8 cellular contexts compared by ENCODE assay signal in genomic region chr17:56592487-56593072, GRCh38. TPM values are rescaled to one million over a fixed set of nuclear protein-coding genes. Genes with fewer than 3 reads are reported as not detected.
DNase-seq lines count a peak whose midpoint lies in the region; ATAC-seq and TF ChIP-seq lines count a peak whose summit lies in the region.

No MANE protein-coding gene starts in this region.

- no peak overlapping the region; a peak in 1 of 4 replicates for H4K8ac ChIP-seq in IMR-90 (ENCODE audit: low read depth in 2 of 2, low read length in 2 of 2)

- TF ChIP-seq POLR2A in IMR-90 (IDR thresholded peaks at IDR 0.05; ENCODE audit: low read depth, low read length) = 0 out of 2 replicates have a peak, but pooled peaks have one; percentile 45
- no peak for TF ChIP-seq POLR2A in uterus (IDR thresholded peaks at IDR 0.05)

- DNase-seq in IMR-90 (peak; percentile 39), SK-N-DZ (ENCODE audit: low spot score) (peak; percentile 50), left cardiac atrium (peak; percentile 63), pons (ENCODE audit: low spot score) (peak; percentile 28), uterus (peak; percentile 18 to 47)
- peak; percentile 84 for DNase-seq in activated naive CD8-positive, alpha-beta T cell treated with anti-CD3 and anti-CD28 coated beads for 36 hours

- H3K23ac ChIP-seq in IMR-90 (ENCODE audit: low read depth, low read length) = peak overlapping the region; percentile 71; the same call in 1 of the 2 replicates

- H3K56ac ChIP-seq in IMR-90 (ENCODE audit: extremely low read depth, insufficient read depth, low read length) = no peak overlapping the region

- 0% methylated on average over 19 of the region's 43 CpGs; no CpG with 5 or more reads in 1 of the 2 experiments for WGBS in IMR-90 (ENCODE audit: extremely low coverage in 2 of 2, insufficient read length in 1 of 2), 2 experiments

- H2AFZ ChIP-seq in IMR-90 (replicated peaks; ENCODE audit: low read length, poor library complexity) = peak overlapping the region; percentile 90

- H3K4me3 ChIP-seq in BLaER1 (peak overlapping the region; percentile 94), IMR-90 (ENCODE audit: insufficient read depth, low read depth, low read length) (peak overlapping the region; percentile 57), uterus (peak overlapping the region; percentile 22 to 39)

- H3K4me2 ChIP-seq in BLaER1 (peak overlapping the region; percentile 76), IMR-90 (ENCODE audit: low read depth, low read length) (peak overlapping the region; percentile 98)

- peak overlapping the region; percentile 64 for H3K27ac ChIP-seq in BLaER1
- H3K27ac ChIP-seq in IMR-90 (ENCODE audit: insufficient read depth, low read length) = no peak overlapping the region
- no peak overlapping the region for H3K27ac ChIP-seq in uterus

- H2BK120ac ChIP-seq in IMR-90 (ENCODE audit: low read depth, low read length) = peak overlapping the region; percentile 73; the same call in 1 of the 2 replicates

- H3K27me3 ChIP-seq in BLaER1 (no peaks in the 10 kb centered on the region; the same call in 1 of the 2 replicates), IMR-90 (ENCODE audit: control insufficient read depth, insufficient read depth, low read length) (peaks cover 31% of the 10 kb centered on the region), uterus (peaks cover 9 to 35% of the 10 kb centered on the region in 2 donors)

- H3K27ac Mint-ChIP-seq in activated naive CD8-positive, alpha-beta T cell treated with anti-CD3 and anti-CD28 coated beads for 36 hours = no peak overlapping the region

- TF ChIP-seq CTCF in IMR-90 (conservative IDR thresholded peaks at IDR 0.05; ENCODE audit: low read depth, low read length) (peak; percentile 95), uterus (IDR thresholded peaks at IDR 0.05) (peak; percentile 56 to 96 (median 92))

- H3K4me3 Mint-ChIP-seq in activated naive CD8-positive, alpha-beta T cell treated with anti-CD3 and anti-CD28 coated beads for 36 hours = peak overlapping the region; percentile 78

- intact Hi-C loops in IMR-90 (cut with micrococcal nuclease) (loop anchor here (1.0 to 10.0 kb wide), 9 partner anchors 87 to 748 kb away; partner anchors contain the start of genes C17orf67, COIL and DGKE), left cardiac atrium (cut with DNase I) (loop anchor here (1.0 to 5.0 kb wide), 3 partner anchors 123 to 188 kb away; no protein-coding TSS in a partner anchor), uterus (cut with DNase I; ENCODE audit: low total_unique reads) (loop anchor here (10.0 kb wide), 1 partner anchor 122 kb away; no protein-coding TSS in a partner anchor)

- no peaks in the 10 kb centered on the region for H3K36me3 Mint-ChIP-seq in activated naive CD8-positive, alpha-beta T cell treated with anti-CD3 and anti-CD28 coated beads for 36 hours

- dilution Hi-C loops in IMR-90 (cut with HindIII; ENCODE audit: low sequenced_read_pairs, unreplicated experiment) = no loop called here

- no peaks in the 10 kb centered on the region for H3K9me1 ChIP-seq in IMR-90 (ENCODE audit: insufficient read depth, low read length)

- no peak overlapping the region; the same call in 1 of the 2 replicates for H3K4ac ChIP-seq in IMR-90 (ENCODE audit: low read depth, low read length)

- in situ Hi-C loops in IMR-90 (cut with MboI; ENCODE audit: low sequenced_read_pairs) = loop anchor here (5.0 to 25.0 kb wide), 3 partner anchors 120 to 345 kb away; no protein-coding TSS in a partner anchor

- CTCF ChIA-PET in IMR-90 (lab: Yijun Ruan, JAX) = interaction anchor here (0.8 to 5.4 kb wide), 5 partner anchors 10 to 187 kb away, joined by 3 to 27 read pairs (median 4); no protein-coding TSS in a partner anchor

- H2BK20ac ChIP-seq in IMR-90 (ENCODE audit: low read depth, low read length) = peak overlapping the region; percentile 34; the same call in 1 of the 2 replicates

- H3K4me1 ChIP-seq in BLaER1 = peaks cover 32% of the 10 kb centered on the region
- H3K4me1 ChIP-seq in IMR-90 (ENCODE audit: control insufficient read depth, insufficient read depth, low read length) = peaks cover 6% of the 10 kb centered on the region
- peaks cover 0 to 28% of the 10 kb centered on the region in 2 donors for H3K4me1 ChIP-seq in uterus

- peak; percentile 92 for TF ChIP-seq RAD21 in IMR-90 (IDR thresholded peaks at IDR 0.05; ENCODE audit: low read length)

- no peak overlapping the region; the same call in 1 of the 3 replicates for H2BK15ac ChIP-seq in IMR-90 (ENCODE audit: low read depth, low read length)

- H4K91ac ChIP-seq in IMR-90 (ENCODE audit: insufficient read depth, low read depth, low read length) = no peak overlapping the region; the same call in 1 of the 2 replicates

- H3K27me3 Mint-ChIP-seq in activated naive CD8-positive, alpha-beta T cell treated with anti-CD3 and anti-CD28 coated beads for 36 hours = peaks cover 9% of the 10 kb centered on the region

- BruUV-seq in IMR-90 (replicated peaks; lab: Mats Ljungman, UMichigan) = no TSS peak

- H3K9ac ChIP-seq in BLaER1 (peak overlapping the region; percentile 91), IMR-90 (ENCODE audit: low read depth, low read length) (0 out of 2 replicates have a peak overlapping the region, but pooled peaks have one; percentile 25)

- no peak overlapping the region for H3K18ac ChIP-seq in IMR-90 (ENCODE audit: low read depth, low read length)

- peaks cover 14% of the 10 kb centered on the region for H3K4me1 Mint-ChIP-seq in activated naive CD8-positive, alpha-beta T cell treated with anti-CD3 and anti-CD28 coated beads for 36 hours

- no peaks in the 10 kb centered on the region for H3K9me3 Mint-ChIP-seq in activated naive CD8-positive, alpha-beta T cell treated with anti-CD3 and anti-CD28 coated beads for 36 hours

- ATAC-seq in GM19372 (IDR thresholded peaks at IDR 0.05; ENCODE audit: low read depth, unreplicated experiment) (peak; percentile 50), IMR-90 (ENCODE audit: low read depth) (peak; percentile 53), left cardiac atrium (peak; percentile 79 to 81)

- H3K36me3 ChIP-seq in BLaER1 (no peaks in the 10 kb centered on the region), IMR-90 (ENCODE audit: control insufficient read depth, insufficient read depth, low read length) (no peaks in the 10 kb centered on the region), uterus (no peaks in the 10 kb centered on the region)

- H3K9me3 ChIP-seq in BLaER1 = no peaks in the 10 kb centered on the region
- H3K9me3 ChIP-seq in IMR-90 (ENCODE audit: control insufficient read depth, insufficient read depth, low read length) = no peaks in the 10 kb centered on the region
- no peaks in the 10 kb centered on the region for H3K9me3 ChIP-seq in uterus

- H4K20me1 ChIP-seq in BLaER1 (peaks cover 9% of the 10 kb centered on the region; the same call in 1 of the 2 replicates), IMR-90 (ENCODE audit: insufficient read depth, low read length) (no peaks in the 10 kb centered on the region)

- H3K14ac ChIP-seq in IMR-90 (replicated peaks; ENCODE audit: low read depth, low read length) = no peak overlapping the region

- H2AK9ac ChIP-seq in IMR-90 (replicated peaks; ENCODE audit: low read depth, low read length, poor library complexity) = peak overlapping the region; percentile 84

- 0 out of 4 replicates have a peak, but pooled peaks cover 0 to 10% of the 10 kb centered on the region in 2 experiments for H3K79me1 ChIP-seq in IMR-90 (ENCODE audit: low read depth in 1 of 2, low read length in 2 of 2)

- H4K5ac ChIP-seq in IMR-90 (ENCODE audit: low read depth, low read length) = no peak overlapping the region

- POLR2A ChIA-PET in IMR-90 (lab: Charles Lee; ENCODE audit: unreplicated experiment) = no interaction called here

- H2BK5ac ChIP-seq in IMR-90 (ENCODE audit: low read depth, low read length, poor library complexity, severe bottlenecking) = no peak overlapping the region

- H2AK5ac ChIP-seq in IMR-90 (ENCODE audit: low read depth, low read length) = no peak overlapping the region

TF ChIP-seq in IMR-90, 13 proteins besides CTCF, POLR2A, EP300 and RAD21:
- 0 out of 2 replicates have a peak, but pooled peaks have one; percentile 46 for TF ChIP-seq MXI1 (IDR thresholded peaks at IDR 0.05; ENCODE audit: borderline replicate concordance, low read depth, low read length)
- TF ChIP-seq SMC3 (IDR thresholded peaks at IDR 0.05; ENCODE audit: low read depth, low read length) = peak; percentile 93
- TF ChIP-seq CHD1 (IDR thresholded peaks at IDR 0.05; ENCODE audit: low read depth, low read length) = no peak
- peak; percentile 82 for TF ChIP-seq MAZ (IDR thresholded peaks at IDR 0.05; ENCODE audit: borderline replicate concordance, low read depth, low read length)

RNA-seq across cellular contexts. Expression of gene NOG, which starts 0.9 kb away (rescaled TPM):
- total RNA-seq in IMR-90 (2012; rRNA removed) = 11.7 and 13.1 TPM in 2 replicates
- polyA plus RNA-seq in IMR-90 (2012; rRNA removed) = 13.1 and 16.3 TPM in 2 replicates
- 13.5 and 24.3 TPM in 2 replicates for polyA plus RNA-seq in IMR-90 (2012; cell fraction: cytosol; rRNA removed)
- 4.8 and 13.7 TPM in 2 replicates for polyA plus RNA-seq in IMR-90 (2012; cell fraction: nucleus; rRNA removed; ENCODE audit: low replicate concordance)
- polyA plus RNA-seq in SK-N-DZ (2014; cell fraction: cytosol; rRNA removed) = 0.17 TPM in 1 of 2 replicates, not detected in the other
- polyA plus RNA-seq in SK-N-DZ (2014; cell fraction: nucleus; rRNA removed) = 0.23 TPM in 1 of 2 replicates, not detected in the other
- total RNA-seq in activated naive CD8-positive, alpha-beta T cell treated with anti-CD3 and anti-CD28 coated beads for 36 hours = 1 to 10 TPM; 4.5 TPM
- total RNA-seq in left cardiac atrium = under 1 TPM; 0.12 to 0.13 TPM
- 1 to 10 TPM in 1 of 4 donors, under 1 TPM in 1, not detected in 2; 0.21 to 2.6 TPM for total RNA-seq in uterus

Comparison
In these comparisons a context has a peak if more than half of its experiments do, and no peak if none do; other contexts are left out.
1. H3K4me3 ChIP-seq: peak in every context shown above with its lines; median percentile 94 in BLaER1; 57 in IMR-90; 30 in uterus.
2. DNase-seq: peak in every context shown above with its lines; median percentile 84 in activated naive CD8-positive, alpha-beta T cell treated with anti-CD3 and anti-CD28 coated beads for 36 hours; 63 in left cardiac atrium; 50 in SK-N-DZ; 39 in IMR-90; 32 in uterus; 28 in pons.